ENCODE assay signal across 24 cellular contexts in the genomic region with DNA sequence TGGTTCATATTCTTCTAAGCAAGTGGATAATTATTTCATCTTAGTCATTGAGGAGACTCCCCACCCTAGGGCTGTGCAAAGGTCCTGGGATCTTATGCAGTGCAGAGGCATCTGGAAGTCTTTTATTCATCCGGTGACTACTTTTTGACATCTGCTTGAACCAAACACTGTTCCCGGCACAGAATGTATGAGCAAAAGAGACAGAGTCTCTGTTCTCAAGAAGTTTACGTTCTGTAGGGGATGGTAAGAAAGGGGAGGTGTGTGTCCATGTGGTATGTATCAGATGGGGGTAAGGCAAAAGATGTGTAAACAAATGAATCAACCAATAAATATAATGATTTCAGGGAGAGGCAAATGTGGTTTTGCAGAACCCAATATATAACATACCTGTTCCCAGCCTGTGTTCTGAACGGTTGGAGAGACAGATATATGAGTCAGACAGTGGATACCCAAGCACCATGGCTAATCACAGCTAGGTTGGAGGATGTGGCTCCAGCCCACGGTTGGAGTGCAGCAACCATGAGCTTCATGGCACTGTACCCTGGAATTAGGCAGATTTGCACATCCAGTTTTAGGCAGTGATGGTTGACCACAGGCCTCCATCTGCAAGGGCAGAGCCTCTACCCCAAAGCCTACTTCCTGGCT.
"Had no signal": no experiment of that assay in that cellular context is flagged by ENCODE, and none has a peak within 500 bp of the region (broad histone marks: within the 10 kb centered on the region; RNA-seq: fewer than 3 reads in every experiment).

No MANE protein-coding gene starts in this region.

- H3K9me3 ChIP-seq: left ventricle myocardium inferior, neutrophil, ovary, psoas muscle, thyroid gland had no signal

- H3K4me3 ChIP-seq: left ventricle myocardium inferior, ovary, psoas muscle, thyroid gland had no signal

- H3K4me1 ChIP-seq: psoas muscle had no signal

- H3K36me3 ChIP-seq: left ventricle myocardium inferior, neutrophil, ovary, thyroid gland had no signal

- H3K27ac ChIP-seq: left ventricle myocardium inferior, neutrophil, ovary, psoas muscle, thyroid gland had no signal

- H3K27me3 ChIP-seq: neutrophil, ovary, thyroid gland had no signal

- DNase-seq: activated CD4-positive, alpha-beta T cell treated with anti-CD3 and anti-CD28 coated beads for 4 hours; activated CD4-positive, alpha-beta T cell treated with anti-CD3 and anti-CD28 coated beads, Interleukin-2, amount 50 U/mL, for 48 hours; activated CD4-positive, CD25-positive, alpha-beta regulatory T cell; activated naive CD4-positive, alpha-beta T cell treated with anti-CD3 and anti-CD28 coated beads for 36 hours; activated naive CD8-positive, alpha-beta T cell treated with anti-CD3 and anti-CD28 coated beads, Interleukin-2, amount 10 ng/mL, durations not matched to agents 7 days and 5 days; activated T-cell treated with anti-CD3 and anti-CD28 coated beads, Interleukin-2, amount 50 U/mL, for 48 hours; amniotic stem cell; cerebellar nuclear complex; cortex of kidney; endodermal cell; immature natural killer cell; kidney glomerular epithelial cell; left ventricle myocardium inferior; midbrain; natural killer cell; ovary; psoas muscle; right cardiac atrium; stimulated activated CD4-positive, alpha-beta T cell treated with anti-CD3 and anti-CD28 coated beads, Interleukin-4, amount 100 ng/mL, for 4 hours; stimulated activated naive CD8-positive, alpha-beta T cell treated with anti-CD3 and anti-CD28 coated beads, Interleukin-15, Interleukin-2, amounts not matched to agents 100 U/mL and 50 U/mL, for 24 hours; substantia nigra; T-helper 9 cell; thyroid gland had no signal
